Comparison of ENCODE assay signal across 1 cellular context in the genomic region with DNA sequence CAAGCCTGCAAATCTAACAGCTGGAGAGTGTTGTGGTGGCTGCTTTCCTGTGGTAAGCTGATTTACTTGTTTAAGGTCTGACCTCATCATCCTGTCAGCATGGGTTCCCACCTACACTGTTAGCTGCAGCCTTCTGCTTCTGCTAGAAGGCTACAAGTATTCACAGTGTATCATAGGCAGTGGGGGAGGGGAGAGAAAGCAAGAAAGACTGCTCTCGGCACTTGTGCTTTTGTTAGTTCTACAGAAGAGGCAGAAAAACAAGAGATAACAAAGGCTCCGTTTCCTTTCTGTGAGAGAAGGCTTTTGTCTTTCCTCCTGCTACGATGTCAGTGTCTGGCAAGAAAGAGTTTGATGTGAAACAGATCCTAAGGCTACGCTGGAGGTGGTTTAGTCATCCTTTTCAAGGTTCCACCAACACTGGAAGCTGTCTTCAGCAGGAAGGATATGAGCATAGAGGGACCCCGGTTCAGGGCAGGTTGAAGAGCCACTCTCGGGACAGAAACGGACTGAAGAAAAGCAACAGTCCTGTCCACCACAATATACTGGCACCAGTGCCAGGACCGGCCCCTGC.
TF ChIP-seq lines count a peak whose summit lies in the region.

A gene with protein sequence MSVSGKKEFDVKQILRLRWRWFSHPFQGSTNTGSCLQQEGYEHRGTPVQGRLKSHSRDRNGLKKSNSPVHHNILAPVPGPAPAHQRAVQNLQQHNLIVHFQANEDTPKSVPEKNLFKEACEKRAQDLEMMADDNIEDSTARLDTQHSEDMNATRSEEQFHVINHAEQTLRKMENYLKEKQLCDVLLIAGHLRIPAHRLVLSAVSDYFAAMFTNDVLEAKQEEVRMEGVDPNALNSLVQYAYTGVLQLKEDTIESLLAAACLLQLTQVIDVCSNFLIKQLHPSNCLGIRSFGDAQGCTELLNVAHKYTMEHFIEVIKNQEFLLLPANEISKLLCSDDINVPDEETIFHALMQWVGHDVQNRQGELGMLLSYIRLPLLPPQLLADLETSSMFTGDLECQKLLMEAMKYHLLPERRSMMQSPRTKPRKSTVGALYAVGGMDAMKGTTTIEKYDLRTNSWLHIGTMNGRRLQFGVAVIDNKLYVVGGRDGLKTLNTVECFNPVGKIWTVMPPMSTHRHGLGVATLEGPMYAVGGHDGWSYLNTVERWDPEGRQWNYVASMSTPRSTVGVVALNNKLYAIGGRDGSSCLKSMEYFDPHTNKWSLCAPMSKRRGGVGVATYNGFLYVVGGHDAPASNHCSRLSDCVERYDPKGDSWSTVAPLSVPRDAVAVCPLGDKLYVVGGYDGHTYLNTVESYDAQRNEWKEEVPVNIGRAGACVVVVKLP (plus strand): TSS at position 232 of the 571 bp plus-strand sequence. CDS start 92 bp downstream, at position 324.

TF ChIP-seq in HepG2, 621 proteins besides CTCF, POLR2A, EP300 and RAD21:
- TF ChIP-seq, protein P1, sequence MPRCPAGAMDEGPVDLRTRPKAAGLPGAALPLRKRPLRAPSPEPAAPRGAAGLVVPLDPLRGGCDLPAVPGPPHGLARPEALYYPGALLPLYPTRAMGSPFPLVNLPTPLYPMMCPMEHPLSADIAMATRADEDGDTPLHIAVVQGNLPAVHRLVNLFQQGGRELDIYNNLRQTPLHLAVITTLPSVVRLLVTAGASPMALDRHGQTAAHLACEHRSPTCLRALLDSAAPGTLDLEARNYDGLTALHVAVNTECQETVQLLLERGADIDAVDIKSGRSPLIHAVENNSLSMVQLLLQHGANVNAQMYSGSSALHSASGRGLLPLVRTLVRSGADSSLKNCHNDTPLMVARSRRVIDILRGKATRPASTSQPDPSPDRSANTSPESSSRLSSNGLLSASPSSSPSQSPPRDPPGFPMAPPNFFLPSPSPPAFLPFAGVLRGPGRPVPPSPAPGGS (CRISPR knock-in tag; IDR thresholded peaks at IDR 0.05) = no peak
- no peak for TF ChIP-seq SOX13 (IDR thresholded peaks at IDR 0.05)
- TF ChIP-seq SOX13 (CRISPR knock-in tag; conservative IDR thresholded peaks at IDR 0.05 in 1 of 2, IDR thresholded peaks at IDR 0.05 in 1 of 2) = no peak
- TF ChIP-seq, protein P2, sequence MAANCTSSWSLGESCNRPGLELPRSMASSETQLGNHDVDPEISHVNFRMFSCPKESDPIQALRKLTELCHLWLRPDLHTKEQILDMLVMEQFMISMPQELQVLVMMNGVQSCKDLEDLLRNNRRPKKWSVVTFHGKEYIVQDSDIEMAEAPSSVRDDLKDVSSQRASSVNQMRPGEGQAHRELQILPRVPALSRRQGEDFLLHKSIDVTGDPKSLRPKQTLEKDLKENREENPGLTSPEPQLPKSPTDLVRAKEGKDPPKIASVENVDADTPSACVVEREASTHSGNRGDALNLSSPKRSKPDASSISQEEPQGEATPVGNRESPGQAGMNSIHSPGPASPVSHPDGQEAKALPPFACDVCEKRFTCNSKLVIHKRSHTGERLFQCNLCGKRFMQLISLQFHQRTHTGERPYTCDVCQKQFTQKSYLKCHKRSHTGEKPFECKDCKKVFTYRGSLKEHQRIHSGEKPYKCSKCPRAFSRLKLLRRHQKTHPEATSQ (CRISPR knock-in tag; IDR thresholded peaks at IDR 0.05; ENCODE audit: borderline replicate concordance) = no peak
- no peak for TF ChIP-seq PHB2 (IDR thresholded peaks at IDR 0.05; ENCODE audit: partially characterized antibody)
